13 cellular contexts compared by ENCODE assay signal in genomic region chr3:153319691-153320552, GRCh38.
DNase-seq lines count a peak whose midpoint lies in the region; ATAC-seq and TF ChIP-seq lines count a peak whose summit lies in the region.
"Had no signal": no experiment of that assay in that cellular context is flagged by ENCODE, and none has a peak within 500 bp of the region (broad histone marks: within the 10 kb centered on the region; RNA-seq: fewer than 3 reads in every experiment).

No MANE protein-coding gene starts in this region.

- H3K4me2 ChIP-seq in fibroblast of lung (ENCODE audit: extremely low read depth, insufficient read depth, low read length): peak overlapping the region; percentile 1

- peaks cover 13% of the 10 kb centered on the region for H3K4me1 Mint-ChIP-seq in activated T-cell treated with anti-CD3 and anti-CD28 coated beads, Interleukin-2, amount 50 U/mL, for 72 hours (ENCODE audit: low read depth)
- H3K4me1 Mint-ChIP-seq in stimulated activated naive CD8-positive, alpha-beta T cell treated with anti-CD3 and anti-CD28 coated beads, Interleukin-15, Interleukin-2, amounts not matched to agents 100 ng/mL and 50 ng/mL, for 24 hours (ENCODE audit: low read depth): peaks cover 24% of the 10 kb centered on the region

- no peaks in the 10 kb centered on the region for H3K27me3 Mint-ChIP-seq in activated T-cell treated with anti-CD3 and anti-CD28 coated beads, Interleukin-2, amount 50 U/mL, for 72 hours (ENCODE audit: low read depth)
- H3K27me3 Mint-ChIP-seq in stimulated activated naive CD8-positive, alpha-beta T cell treated with anti-CD3 and anti-CD28 coated beads, Interleukin-15, Interleukin-2, amounts not matched to agents 100 ng/mL and 50 ng/mL, for 24 hours: no peaks in the 10 kb centered on the region

- no peaks in the 10 kb centered on the region for H3K36me3 Mint-ChIP-seq in activated T-cell treated with anti-CD3 and anti-CD28 coated beads, Interleukin-2, amount 50 U/mL, for 72 hours (ENCODE audit: insufficient read depth in 2 of 2)
- no peaks in the 10 kb centered on the region for H3K36me3 Mint-ChIP-seq in stimulated activated naive CD8-positive, alpha-beta T cell treated with anti-CD3 and anti-CD28 coated beads, Interleukin-15, Interleukin-2, amounts not matched to agents 100 ng/mL and 50 ng/mL, for 24 hours (ENCODE audit: low read depth)

- H3K9ac ChIP-seq in fibroblast of lung (ENCODE audit: insufficient read depth, low read length): no peak overlapping the region

- no peaks in the 10 kb centered on the region for H4K20me1 ChIP-seq in fibroblast of lung (ENCODE audit: control insufficient read depth, extremely low read depth, insufficient read depth, low read length)

- ATAC-seq in activated T-cell treated with anti-CD3 and anti-CD28 coated beads, Interleukin-2, amount 50 U/mL, for 72 hours (replicated peaks in 1 of 2): no peak
- no peak for ATAC-seq in GM18520 (IDR thresholded peaks at IDR 0.05; ENCODE audit: unreplicated experiment)

- no peaks in the 10 kb centered on the region for H3K36me3 ChIP-seq in fibroblast of lung (ENCODE audit: control insufficient read depth, insufficient read depth, low read length)
- H3K36me3 ChIP-seq: ovary had no signal

- H3K4me3 ChIP-seq in fibroblast of lung (replicated peaks in 1 of 4; ENCODE audit: control extremely low read depth in 1 of 4, insufficient read depth in 1 of 4, low read depth in 3 of 4, low read length in 4 of 4): no peak overlapping the region
- no peak overlapping the region for H3K4me3 ChIP-seq in foreskin fibroblast (ENCODE audit: low read depth in 1 of 2, low read length in 2 of 2)
- H3K4me3 ChIP-seq: ovary had no signal

- H2AFZ ChIP-seq in fibroblast of lung (ENCODE audit: low read length): peak overlapping the region; percentile 62

- peak overlapping the region; percentile 34 for H3K27ac Mint-ChIP-seq in activated T-cell treated with anti-CD3 and anti-CD28 coated beads, Interleukin-2, amount 50 U/mL, for 72 hours
- H3K27ac Mint-ChIP-seq in stimulated activated naive CD8-positive, alpha-beta T cell treated with anti-CD3 and anti-CD28 coated beads, Interleukin-15, Interleukin-2, amounts not matched to agents 100 ng/mL and 50 ng/mL, for 24 hours: peak overlapping the region; percentile 61

- no peak for DNase-seq in activated T-cell treated with anti-CD3 and anti-CD28 coated beads, Interleukin-2, amount 50 U/mL, for 72 hours
- no peak for DNase-seq in activated T-cell treated with anti-CD3 and anti-CD28 coated beads, Interleukin-2, amount 50 U/mL, for 48 hours
- DNase-seq in NCI-H69 (lab: John Stamatoyannopoulos, UW) (peak; percentile 2), fibroblast of lung (ENCODE audit: low read depth in 2 of 2) (no peak), foreskin fibroblast (no peak)
- no peak for DNase-seq in stimulated activated CD4-positive, alpha-beta T cell treated with anti-CD3 and anti-CD28 coated beads, Interleukin-2, amount 100 ng/mL, for 24 hours
- DNase-seq: activated CD4-positive, CD25-positive, alpha-beta regulatory T cell treated with anti-CD3 and anti-CD28 coated beads, Interleukin-2, amount 50 U/mL, for 72 hours; DMS79 treated with DMSO at 0.1 percent for 48 hours; NCI-H1436; NCI-H510A treated with DMSO at 0.1 percent for 48 hours; ovary had no signal

- peak overlapping the region; percentile 53 to 75 for H3K4me3 Mint-ChIP-seq in activated T-cell treated with anti-CD3 and anti-CD28 coated beads, Interleukin-2, amount 50 U/mL, for 72 hours
- peak overlapping the region; percentile 34 for H3K4me3 Mint-ChIP-seq in stimulated activated naive CD8-positive, alpha-beta T cell treated with anti-CD3 and anti-CD28 coated beads, Interleukin-15, Interleukin-2, amounts not matched to agents 100 ng/mL and 50 ng/mL, for 24 hours

- no peaks in the 10 kb centered on the region for H3K4me1 ChIP-seq in fibroblast of lung (ENCODE audit: control insufficient read depth, extremely low read depth, insufficient read depth, low read length)

- no peaks in the 10 kb centered on the region for H3K79me2 ChIP-seq in fibroblast of lung (ENCODE audit: control insufficient read depth, insufficient read depth, low read length)

- TF ChIP-seq CTCF in fibroblast of lung (conservative IDR thresholded peaks at IDR 0.05 in 1 of 2, IDR thresholded peaks at IDR 0.05 in 1 of 2; ENCODE audit: low read depth in 1 of 2, low read length in 2 of 2) (no peak), foreskin fibroblast (IDR thresholded peaks at IDR 0.05; ENCODE audit: low read depth, low read length) (no peak)

- peaks cover 2 to 4% of the 10 kb centered on the region in 2 donors for H3K9me3 Mint-ChIP-seq in activated T-cell treated with anti-CD3 and anti-CD28 coated beads, Interleukin-2, amount 50 U/mL, for 72 hours
- peaks cover 4% of the 10 kb centered on the region for H3K9me3 Mint-ChIP-seq in stimulated activated naive CD8-positive, alpha-beta T cell treated with anti-CD3 and anti-CD28 coated beads, Interleukin-15, Interleukin-2, amounts not matched to agents 100 ng/mL and 50 ng/mL, for 24 hours

- no peak overlapping the region for H3K27ac ChIP-seq in fibroblast of lung (ENCODE audit: insufficient read depth, low read length)

- H3K9me3 ChIP-seq in fibroblast of lung (ENCODE audit: control insufficient read depth, insufficient read depth, low read depth, low read length): no peaks in the 10 kb centered on the region
- H3K9me3 ChIP-seq: ovary had no signal

- no peaks in the 10 kb centered on the region for H3K27me3 ChIP-seq in fibroblast of lung (ENCODE audit: control insufficient read depth, insufficient read depth, low read length)
- H3K27me3 ChIP-seq: ovary had no signal
